In the genomic region with DNA sequence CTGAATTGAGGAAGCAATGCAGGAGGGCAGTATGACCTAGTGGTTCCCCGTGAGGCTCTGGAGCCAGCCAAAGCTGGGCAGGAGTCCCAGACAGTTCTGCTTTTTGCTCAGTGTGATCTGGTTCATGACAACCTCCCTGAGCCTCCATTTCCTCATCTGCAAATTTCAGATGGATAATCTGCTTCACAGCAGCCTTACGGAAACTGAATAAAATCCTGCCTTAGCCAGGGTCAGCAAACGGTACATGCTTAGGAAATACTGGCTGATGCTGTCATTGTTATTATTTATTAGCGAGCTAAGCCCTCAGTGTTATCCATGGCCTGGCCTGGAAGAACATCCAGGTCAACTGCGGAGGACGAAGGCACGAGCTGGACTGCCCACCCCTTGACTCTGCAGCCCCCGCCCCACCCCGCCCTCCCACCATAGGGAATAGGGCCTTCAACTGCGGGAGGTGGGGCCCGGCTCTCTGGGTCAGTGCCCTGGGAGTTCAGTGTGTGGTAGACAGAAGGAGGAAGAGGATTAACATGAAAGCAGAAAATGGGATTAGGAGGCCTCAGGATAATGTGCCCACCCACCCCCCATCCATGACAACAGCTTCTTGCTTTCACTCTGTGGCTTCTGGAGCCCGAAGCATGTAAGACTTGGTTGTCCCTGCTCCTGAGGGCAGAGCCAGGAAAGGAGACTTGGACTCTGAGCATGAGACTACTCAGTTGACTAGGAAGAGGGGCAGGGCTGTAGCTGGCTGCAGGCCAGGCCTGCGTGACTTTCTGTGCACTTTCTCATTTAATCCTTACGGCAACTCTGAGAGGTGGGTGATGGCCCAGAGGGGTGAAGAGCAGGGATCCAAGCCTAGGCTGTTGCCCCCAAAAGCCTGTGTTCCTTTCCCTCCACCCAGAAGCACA, we compare ENCODE assay signal across 11 cellular contexts. TPM values are rescaled to one million over a fixed set of nuclear protein-coding genes. Genes with fewer than 3 reads are reported as not detected.
DNase-seq lines count a peak whose midpoint lies in the region; ATAC-seq, FAIRE-seq and TF ChIP-seq lines count a peak whose summit lies in the region.
"Had no signal": no experiment of that assay in that cellular context is flagged by ENCODE, and none has a peak within 500 bp of the region (broad histone marks: within the 10 kb centered on the region; RNA-seq: fewer than 3 reads in every experiment).

No MANE protein-coding gene starts in this region.

- H3K27me3 Mint-ChIP-seq in activated naive CD4-positive, alpha-beta T cell treated with anti-CD3 and anti-CD28 coated beads for 36 hours (ENCODE audit: low read depth) = peaks cover 7% of the 10 kb centered on the region

- TF ChIP-seq CTCF in pancreas (IDR thresholded peaks at IDR 0.05) = no peak

- H3K9me3 ChIP-seq in BLaER1 = no peaks in the 10 kb centered on the region
- H3K9me3 ChIP-seq in pancreas = no peaks in the 10 kb centered on the region

- no peaks in the 10 kb centered on the region for H3K36me3 Mint-ChIP-seq in activated naive CD4-positive, alpha-beta T cell treated with anti-CD3 and anti-CD28 coated beads for 36 hours (ENCODE audit: low read depth)

- H3K27me3 ChIP-seq in BLaER1 = no peaks in the 10 kb centered on the region
- H3K27me3 ChIP-seq in pancreas = no peaks in the 10 kb centered on the region

- intact Hi-C loops in Right ventricle myocardium superior (cut with DNase I) = no loop called here
- intact Hi-C loops in pancreas (cut with DNase I) = no loop called here
- intact Hi-C loops in activated naive CD4-positive, alpha-beta T cell treated with anti-CD3 and anti-CD28 coated beads for 36 hours (cut with micrococcal nuclease) = no loop called here

- H3K9me3 Mint-ChIP-seq in activated naive CD4-positive, alpha-beta T cell treated with anti-CD3 and anti-CD28 coated beads for 36 hours = no peaks in the 10 kb centered on the region

- CTCF ChIA-PET in activated naive CD4-positive, alpha-beta T cell treated with anti-CD3 and anti-CD28 coated beads for 36 hours (lab: Charles Lee) = interaction anchor here (0.8 kb wide), 1 partner anchor 25 kb away, joined by 3 read pairs; no protein-coding TSS in a partner anchor

- peak overlapping the region; percentile 68 for H3K27ac ChIP-seq in BLaER1
- no peak overlapping the region for H3K27ac ChIP-seq in pancreas

- DNase-seq in SKM-1 treated with dmso at 0.1 percent for 144 hours (lab: John Stamatoyannopoulos, UW; ENCODE audit: unreplicated experiment) (peak; percentile 89), Right ventricle myocardium superior (peak; percentile 77), pancreas (peak in 2 of 6 donors; percentile 42 to 49), kidney glomerular epithelial cell (lab: John Stamatoyannopoulos, UW) (no peak)
- DNase-seq in activated naive CD4-positive, alpha-beta T cell treated with anti-CD3 and anti-CD28 coated beads for 36 hours = no peak
- DNase-seq: cortex of kidney, NCI-H1417 had no signal

- peak; percentile 83 for ATAC-seq in Right ventricle myocardium superior (ENCODE audit: poor library complexity)
- peak in 3 of 4 donors; percentile 27 to 63 (median 51) for ATAC-seq in pancreas
- ATAC-seq in GM21381 (IDR thresholded peaks at IDR 0.05; ENCODE audit: unreplicated experiment) = no peak
- no peak for ATAC-seq in HG02759 (IDR thresholded peaks at IDR 0.05; ENCODE audit: unreplicated experiment)

- no peak for FAIRE-seq in pancreas (lab: Jason Lieb, UNC)
- FAIRE-seq: keratinocyte had no signal

- H3K4me3 ChIP-seq in BLaER1 = no peak overlapping the region
- H3K4me3 ChIP-seq in pancreas = no peak overlapping the region

- WGBS in pancreas, 2 donors = 76 to 79% methylated on average over 14 of the region's 14 CpGs

- H3K4me1 ChIP-seq in BLaER1 (peaks cover 57% of the 10 kb centered on the region), pancreas (peaks cover 0 to 6% (median 0%) of the 10 kb centered on the region in 3 donors)

- no peaks in the 10 kb centered on the region for H3K4me1 Mint-ChIP-seq in activated naive CD4-positive, alpha-beta T cell treated with anti-CD3 and anti-CD28 coated beads for 36 hours (ENCODE audit: low read depth)

- peaks cover 35% of the 10 kb centered on the region for H3K36me3 ChIP-seq in BLaER1
- peaks cover 0 to 11% (median 0%) of the 10 kb centered on the region in 3 donors for H3K36me3 ChIP-seq in pancreas

- H4K20me1 ChIP-seq in BLaER1 = peaks cover 26% of the 10 kb centered on the region; the same call in 1 of the 2 replicates

- no peak overlapping the region for H3K27ac Mint-ChIP-seq in activated naive CD4-positive, alpha-beta T cell treated with anti-CD3 and anti-CD28 coated beads for 36 hours

- peak overlapping the region; percentile 88 for H3K4me2 ChIP-seq in BLaER1

- no peak overlapping the region for H3K4me3 Mint-ChIP-seq in activated naive CD4-positive, alpha-beta T cell treated with anti-CD3 and anti-CD28 coated beads for 36 hours

- H3K9ac ChIP-seq in BLaER1 = no peak overlapping the region; the same call in 1 of the 2 replicates

RNA-seq across cellular contexts. Expression of gene PKDCC, which starts 13.1 kb away (rescaled TPM):
- 120 TPM for total RNA-seq in Right ventricle myocardium superior
- 10 to 100 TPM in 4 of 6 donors, 1 to 10 TPM in 2; 8.1 to 34.0 (median 15.9) TPM for total RNA-seq in pancreas
- 10 to 100 TPM; 35.8 to 60.9 TPM for polyA plus RNA-seq in pancreas
- not detected for total RNA-seq in activated naive CD4-positive, alpha-beta T cell treated with anti-CD3 and anti-CD28 coated beads for 36 hours
- polyA plus RNA-seq: keratinocyte had no signal

Comparison
In these comparisons a context has a peak if more than half of its experiments do, and no peak if none do; other contexts are left out.
1. DNase-seq: peak in SKM-1 treated with dmso at 0.1 percent for 144 hours (single experiment) and Right ventricle myocardium superior (single experiment); none in activated naive CD4-positive, alpha-beta T cell treated with anti-CD3 and anti-CD28 coated beads for 36 hours (single experiment) and kidney glomerular epithelial cell (single experiment).
2. ATAC-seq: peak in Right ventricle myocardium superior (single experiment) and pancreas (3 of 4); none in GM21381 (single experiment) and HG02759 (single experiment).
3. RNA of gene PKDCC, which starts 13.1 kb away (total RNA-seq): 120 TPM in Right ventricle myocardium superior (single experiment) and 8.1 to 34.0 TPM in pancreas; not detected in activated naive CD4-positive, alpha-beta T cell treated with anti-CD3 and anti-CD28 coated beads for 36 hours; every median in the first group is over 4 times any median in the second.